ENCODE assay signal across 8 cellular contexts in the genomic region with DNA sequence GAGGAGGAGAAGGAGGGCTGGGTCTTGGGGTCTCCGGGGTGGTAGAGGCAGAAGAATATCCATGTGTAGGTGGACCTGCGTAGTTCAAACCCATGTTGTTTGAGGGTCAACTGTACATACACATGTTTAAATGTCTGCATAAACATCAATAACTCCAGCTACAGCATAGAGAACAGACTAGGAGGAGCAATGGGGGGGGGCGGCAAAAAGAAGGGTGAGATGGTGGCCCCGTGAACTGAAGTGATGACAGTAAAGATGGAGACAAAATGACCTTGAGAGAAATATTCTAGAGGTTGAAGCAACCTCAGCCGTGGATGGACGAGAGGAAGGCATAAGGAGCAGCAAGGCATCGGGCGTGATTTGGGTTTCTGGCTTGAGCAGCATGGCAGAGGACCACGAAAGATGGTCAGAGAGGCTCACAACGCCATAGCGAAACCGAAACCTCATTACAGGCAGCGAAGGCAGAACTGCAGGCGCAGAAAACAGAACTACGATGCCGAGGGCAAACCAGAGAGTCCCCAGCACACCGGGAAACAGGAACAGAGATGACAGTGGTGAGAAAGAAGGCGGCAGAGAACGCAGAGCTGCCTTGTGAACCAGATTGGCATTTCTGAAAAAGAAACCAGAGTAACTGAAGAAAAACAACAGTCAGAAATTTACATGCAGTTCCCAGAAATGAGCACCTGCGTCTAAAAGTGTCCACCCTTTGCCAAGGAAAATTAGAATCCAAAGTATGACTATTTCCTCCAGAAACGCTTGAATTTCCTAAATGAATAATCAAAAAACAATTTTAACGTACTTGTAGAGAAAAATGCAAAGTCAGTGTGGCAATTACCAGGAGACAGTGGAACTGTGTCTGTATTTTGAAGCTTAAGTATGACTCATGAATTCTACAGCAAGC. TPM values are rescaled to one million over a fixed set of nuclear protein-coding genes. Genes with fewer than 3 reads are reported as not detected.
DNase-seq lines count a peak whose midpoint lies in the region; ATAC-seq and TF ChIP-seq lines count a peak whose summit lies in the region.

No MANE protein-coding gene starts in this region.

- in situ Hi-C loops in Panc1 (cut with HindIII; ENCODE audit: low pct_unique_long_range_greater_than_20kb, low sequenced_read_pairs), result no loop called here

- POLR2A ChIA-PET in AG04449 (lab: Yijun Ruan, JAX) (interaction anchor here (1.4 kb wide), 1 partner anchor 269 kb away, joined by 5 read pairs; no protein-coding TSS in a partner anchor), Panc1 (lab: Charles Lee) (no interaction called here)

- peaks cover 3% of the 10 kb centered on the region for H3K4me1 Mint-ChIP-seq in mesothelial cell of epicardium

- peaks cover 16% of the 10 kb centered on the region for H3K4me1 ChIP-seq in Panc1 (ENCODE audit: control insufficient read depth, insufficient read depth, low read length)

- H3K27me3 ChIP-seq in Panc1 (ENCODE audit: control insufficient read depth, insufficient read depth, low read length), result no peaks in the 10 kb centered on the region

- ATAC-seq in GM19023 (IDR thresholded peaks at IDR 0.05; ENCODE audit: unreplicated experiment) (peak; percentile 71), HG03139 (IDR thresholded peaks at IDR 0.05; ENCODE audit: unreplicated experiment) (peak; percentile 72), Panc1 (peak; percentile 75)

- H3K27ac ChIP-seq in Panc1 (ENCODE audit: low read length), result peak overlapping the region; percentile 81
- H3K27ac ChIP-seq in skin epidermis, result peak overlapping the region; percentile 22 to 98 (median 77)

- H3K4me3 ChIP-seq in AG04449 (ENCODE audit: low read depth, low read length) (peak overlapping the region; percentile 12), Panc1 (ENCODE audit: low read depth in 2 of 2, low read length in 2 of 2) (peak overlapping the region; percentile 46 to 71), skin epidermis (peak overlapping the region; percentile 10 to 43 (median 24))

- no peak overlapping the region for H3K27ac Mint-ChIP-seq in mesothelial cell of epicardium

- H3K9me3 Mint-ChIP-seq in mesothelial cell of epicardium, result no peaks in the 10 kb centered on the region

- CTCF ChIA-PET in AG04449 (lab: Yijun Ruan, JAX) (interaction anchor here (1.1 to 5.4 kb wide), 5 partner anchors 14 to 269 kb away, joined by 3 to 84 read pairs (median 5); no protein-coding TSS in a partner anchor), Panc1 (lab: Charles Lee) (no interaction called here)

- H3K27me3 Mint-ChIP-seq in mesothelial cell of epicardium (ENCODE audit: low read depth), result peaks cover 5% of the 10 kb centered on the region

- intact Hi-C loops in Panc1 (cut with micrococcal nuclease; ENCODE audit: unreplicated experiment), result loop anchor here (10.0 kb wide), 1 partner anchor 117 kb away; no protein-coding TSS in a partner anchor

- no peaks in the 10 kb centered on the region for H3K9me3 ChIP-seq in Panc1 (ENCODE audit: control insufficient read depth, insufficient read depth, low read depth, low read length)

- peak; percentile 92 for DNase-seq in AG04449 (ENCODE audit: low read depth, low spot score)
- DNase-seq in Panc1 (ENCODE audit: low read depth, low spot score), result peak; percentile 59
- DNase-seq in activated T-helper 1 cell treated with anti-CD3 and anti-CD28 coated beads, Interleukin-2, amount 50 U/mL, for 16 hours (ENCODE audit: low read depth in 1 of 2, low spot score in 1 of 2), result peak; percentile 22 to 63
- peak; percentile 78 for DNase-seq in foreskin melanocyte
- DNase-seq in mesothelial cell of epicardium (ENCODE audit: low spot score in 2 of 2, unreplicated experiment in 2 of 2), result no peak

- H3K36me3 ChIP-seq in Panc1 (ENCODE audit: control insufficient read depth, insufficient read depth, low read length), result no peaks in the 10 kb centered on the region

- H3K4me3 Mint-ChIP-seq in mesothelial cell of epicardium, result no peak overlapping the region

- TF ChIP-seq CTCF in AG04449 (IDR thresholded peaks at IDR 0.05; ENCODE audit: insufficient read depth, low read length, missing control alignments), result no peak
- no peak for TF ChIP-seq CTCF in Panc1 (IDR thresholded peaks at IDR 0.05)
- TF ChIP-seq CTCF in mesothelial cell of epicardium (IDR thresholded peaks at IDR 0.05; ENCODE audit: unreplicated experiment), result no peak

- BruUV-seq in Panc1 (replicated peaks; lab: Mats Ljungman, UMichigan), result no TSS peak

- H3K36me3 Mint-ChIP-seq in mesothelial cell of epicardium, result no peaks in the 10 kb centered on the region

RNA-seq across cellular contexts. Expression of a gene that starts 50.2 kb away (rescaled TPM):
- total RNA-seq in Panc1 (2021; ENCODE audit: unreplicated experiment) (not detected), mesothelial cell of epicardium (0.11 to 0.38 TPM (median 0.22 TPM) in 3 replicates)
- not detected for polyA plus RNA-seq in Panc1 (2012; ENCODE audit: insufficient read length)

Comparison
In these comparisons a context has a peak if more than half of its experiments do, and no peak if none do; other contexts are left out.
1. DNase-seq: peak in AG04449 (single experiment), Panc1 (single experiment), activated T-helper 1 cell treated with anti-CD3 and anti-CD28 coated beads, Interleukin-2, amount 50 U/mL, for 16 hours (2 of 2) and foreskin melanocyte (single experiment); none in mesothelial cell of epicardium (0 of 2).
2. Peak in every context shown above with its lines, with median percentiles within 50 percentile points of each other: H3K4me3 ChIP-seq and ATAC-seq.